Comparison of ENCODE assay signal across 7 cellular contexts in genomic region chr11:114061053-114062049, GRCh38. TPM values are rescaled to one million over a fixed set of nuclear protein-coding genes. Genes with fewer than 3 reads are reported as not detected.
DNase-seq lines count a peak whose midpoint lies in the region; ATAC-seq and TF ChIP-seq lines count a peak whose summit lies in the region.

No MANE protein-coding gene starts in this region.

- H3K27me3 ChIP-seq in GM23248 (replicated peaks; ENCODE audit: insufficient read depth) = peaks cover 43% of the 10 kb centered on the region

- H3K27ac ChIP-seq in GM23248 = no peak overlapping the region

- no peaks in the 10 kb centered on the region for H3K9me2 ChIP-seq in GM23248 (ENCODE audit: insufficient read depth)

- H3K36me3 Mint-ChIP-seq in naive B cell = peaks cover 9 to 16% of the 10 kb centered on the region in 2 donors

- H3K9ac ChIP-seq in GM23248 = peak overlapping the region; percentile 38

- H4K20me1 ChIP-seq in GM23248 (ENCODE audit: insufficient read depth) = no peaks in the 10 kb centered on the region

- peaks cover 12 to 41% (median 28%) of the 10 kb centered on the region in 3 donors for H3K4me1 Mint-ChIP-seq in naive B cell

- 5 to 6% methylated on average over 50 of the region's 52 CpGs for WGBS in GM23248 (ENCODE audit: low coverage in 1 of 2, low lambda C conversion rate in 2 of 2, missing lambda C conversion rate in 2 of 2), 2 experiments

- peaks cover 18 to 41% (median 26%) of the 10 kb centered on the region in 3 donors for H3K27me3 Mint-ChIP-seq in naive B cell

- no peak for ATAC-seq in naive B cell (ENCODE audit: low read depth in 2 of 2)
- no peak for ATAC-seq in GM19397 (IDR thresholded peaks at IDR 0.05; ENCODE audit: unreplicated experiment)

- H3K36me3 ChIP-seq in GM23248 (ENCODE audit: low read depth) = no peaks in the 10 kb centered on the region

- DNase-seq in GM23248 (peak; percentile 57), SK-N-DZ (ENCODE audit: low spot score) (peak; percentile 22), epithelial cell of proximal tubule (ENCODE audit: low read depth) (no peak), naive B cell (no peak), NCI-H1930 (lab: John Stamatoyannopoulos, UW) (no peak), NCI-H510A (lab: John Stamatoyannopoulos, UW) (no peak)

- no peaks in the 10 kb centered on the region for H3K79me2 ChIP-seq in GM23248 (ENCODE audit: insufficient read depth)

- H3F3A ChIP-seq in GM23248 (ENCODE audit: insufficient read depth) = no peaks in the 10 kb centered on the region

- H3K27ac Mint-ChIP-seq in naive B cell = peak overlapping the region in 4 of 6 donors; percentile 31 to 93 (median 87)

- no peaks in the 10 kb centered on the region for H3K9me3 Mint-ChIP-seq in naive B cell

- H3K9me3 ChIP-seq in GM23248 (ENCODE audit: low read depth) = no peaks in the 10 kb centered on the region

- TF ChIP-seq CTCF in epithelial cell of proximal tubule (conservative IDR thresholded peaks at IDR 0.05; ENCODE audit: low read depth, low read length) = no peak

- H3K4me3 ChIP-seq in GM23248 (peak overlapping the region; percentile 74), epithelial cell of proximal tubule (ENCODE audit: low read depth, low read length) (peak overlapping the region; percentile 91)

- H3K4me1 ChIP-seq in GM23248 (ENCODE audit: insufficient read depth) = no peaks in the 10 kb centered on the region

- in situ Hi-C loops in GM23248 (cut with MboI) = no loop called here

- peak overlapping the region; percentile 79 for H3K4me2 ChIP-seq in GM23248 (ENCODE audit: unreplicated experiment)

- H3K4me3 Mint-ChIP-seq in naive B cell = peak overlapping the region; percentile 91 to 98 (median 94)

- H2AFZ ChIP-seq in GM23248 = peak overlapping the region; percentile 81

RNA-seq across cellular contexts. Expression of gene ZBTB16, which starts 1.8 kb away (rescaled TPM):
- not detected in 2 replicates for total RNA-seq in GM23248 (2014; rRNA removed; shearing (Covaris generic))
- polyA plus RNA-seq in GM23248 (2016; fragmentation: Nextera tagmentation; extraction: Ambion mirVana) (not detected in 2 replicates), naive B cell (ENCODE audit: low read depth in 6 of 6) (100 to 1,000 TPM in 2 of 6 donors, 10 to 100 TPM in 3, 1 to 10 TPM in 1; 10.0 to 178 (median 50.5) TPM)
- 0.10 and 2.7 TPM in 2 replicates for polyA plus RNA-seq in SK-N-DZ (2014; cell fraction: cytosol; rRNA removed)
- 0.44 and 0.96 TPM in 2 replicates for polyA plus RNA-seq in SK-N-DZ (2014; cell fraction: nucleus; rRNA removed)
- total RNA-seq in epithelial cell of proximal tubule = 0.17 TPM in 1 of 2 replicates, not detected in the other

Comparison
In these comparisons a context has a peak if more than half of its experiments do, and no peak if none do; other contexts are left out.
1. DNase-seq: peak in GM23248 (single experiment) and SK-N-DZ (single experiment); none in epithelial cell of proximal tubule (single experiment), naive B cell (single experiment), NCI-H1930 (0 of 2) and NCI-H510A (single experiment).